27 cellular contexts compared by ENCODE assay signal in the genomic region with DNA sequence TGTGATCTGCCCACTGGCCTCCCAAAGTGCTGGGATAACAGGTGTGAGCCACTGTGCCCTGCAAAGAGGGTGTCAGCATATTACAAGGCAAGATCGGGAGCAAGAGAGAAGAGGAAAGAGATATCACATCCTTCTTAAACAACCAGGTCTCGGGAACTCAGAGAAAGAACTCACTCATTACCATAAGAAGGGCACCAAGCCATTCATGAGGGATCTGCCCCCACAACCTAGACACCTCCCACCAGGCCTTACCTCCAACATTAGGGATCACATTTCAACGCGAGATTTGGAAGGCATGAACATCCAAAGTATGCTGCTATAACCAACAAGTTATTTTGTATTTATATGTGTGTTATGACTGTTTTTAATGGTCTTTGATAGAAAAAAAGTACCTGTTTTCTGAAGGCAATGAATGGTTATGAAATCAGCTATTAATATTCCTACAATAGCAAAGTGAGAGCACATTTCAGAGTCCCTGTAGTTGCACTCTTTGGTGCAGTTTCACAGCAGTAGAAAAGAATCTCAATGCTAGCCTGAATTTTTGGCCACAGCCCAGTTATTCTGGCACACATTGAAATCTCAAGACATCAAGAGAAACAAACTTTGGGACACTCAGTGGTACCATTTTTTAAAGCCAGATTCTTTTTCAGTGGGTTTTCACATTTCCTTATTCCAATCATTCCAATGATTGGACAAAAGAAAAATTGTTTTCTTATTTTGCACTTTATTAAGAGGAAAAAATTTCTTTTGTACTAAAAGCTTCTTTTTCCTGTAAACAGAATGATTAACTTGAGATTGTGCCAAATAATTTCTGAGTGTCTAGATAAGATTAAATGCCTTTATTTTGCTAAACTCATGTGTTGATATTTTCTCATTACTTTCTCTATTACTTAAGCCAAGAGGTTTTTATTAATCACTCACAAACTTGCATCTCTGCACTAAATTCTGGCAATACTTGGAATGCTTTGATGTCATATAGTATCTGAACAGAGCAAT.
DNase-seq lines count a peak whose midpoint lies in the region; ATAC-seq and TF ChIP-seq lines count a peak whose summit lies in the region.
"Had no signal": no experiment of that assay in that cellular context is flagged by ENCODE, and none has a peak within 500 bp of the region (broad histone marks: within the 10 kb centered on the region; RNA-seq: fewer than 3 reads in every experiment).

No MANE protein-coding gene starts in this region.

- no peaks in the 10 kb centered on the region for H3K27me3 ChIP-seq in NT2/D1 (ENCODE audit: insufficient read depth, insufficient read length)
- H3K27me3 ChIP-seq: ascending aorta, BLaER1, foreskin keratinocyte, heart left ventricle, neutrophil, upper lobe of left lung had no signal

- peaks cover 3 to 9% of the 10 kb centered on the region in 2 donors for H3K36me3 Mint-ChIP-seq in activated T-cell treated with anti-CD3 and anti-CD28 coated beads, Interleukin-2, amount 50 U/mL, for 72 hours (ENCODE audit: insufficient read depth in 2 of 2)
- H3K36me3 Mint-ChIP-seq: activated naive CD8-positive, alpha-beta T cell treated with anti-CD3 and anti-CD28 coated beads, Interleukin-2, amount 10 ng/mL, durations not matched to agents 7 days and 5 days had no signal

- H3K27ac Mint-ChIP-seq in activated T-cell treated with anti-CD3 and anti-CD28 coated beads, Interleukin-2, amount 50 U/mL, for 72 hours: no peak overlapping the region
- H3K27ac Mint-ChIP-seq: activated naive CD8-positive, alpha-beta T cell treated with anti-CD3 and anti-CD28 coated beads, Interleukin-2, amount 10 ng/mL, durations not matched to agents 7 days and 5 days; activated T-cell treated with anti-CD3 and anti-CD28 coated beads, Interleukin-2, amount 50 U/mL, for 24 hours; HFFc6; IgD-negative memory B cell had no signal

- H3K4me1 ChIP-seq in NT2/D1 (ENCODE audit: insufficient read depth, insufficient read length): no peaks in the 10 kb centered on the region
- H3K4me1 ChIP-seq: BLaER1, foreskin keratinocyte, prostate gland, upper lobe of left lung had no signal

- H3K9me3 Mint-ChIP-seq in activated T-cell treated with anti-CD3 and anti-CD28 coated beads, Interleukin-2, amount 50 U/mL, for 72 hours: peaks cover 3 to 8% of the 10 kb centered on the region in 2 donors

- H3K9me3 ChIP-seq in NT2/D1 (ENCODE audit: insufficient read depth, low read length): peaks cover 23% of the 10 kb centered on the region
- H3K9me3 ChIP-seq: BLaER1, neutrophil, prostate gland had no signal

- no peak overlapping the region for H3K4me3 Mint-ChIP-seq in activated T-cell treated with anti-CD3 and anti-CD28 coated beads, Interleukin-2, amount 50 U/mL, for 72 hours
- H3K4me3 Mint-ChIP-seq: activated naive CD8-positive, alpha-beta T cell treated with anti-CD3 and anti-CD28 coated beads, Interleukin-2, amount 10 ng/mL, durations not matched to agents 7 days and 5 days; activated T-cell treated with anti-CD3 and anti-CD28 coated beads, Interleukin-2, amount 50 U/mL, for 24 hours; HFFc6; IgD-negative memory B cell had no signal

- H3K4me1 Mint-ChIP-seq in activated T-cell treated with anti-CD3 and anti-CD28 coated beads, Interleukin-2, amount 50 U/mL, for 72 hours (ENCODE audit: low read depth): no peaks in the 10 kb centered on the region
- H3K4me1 Mint-ChIP-seq: activated naive CD8-positive, alpha-beta T cell treated with anti-CD3 and anti-CD28 coated beads, Interleukin-2, amount 10 ng/mL, durations not matched to agents 7 days and 5 days; IgD-negative memory B cell had no signal

- H3K4me3 ChIP-seq in NT2/D1 (ENCODE audit: insufficient read length, low read depth): no peak overlapping the region
- H3K4me3 ChIP-seq: ascending aorta, BLaER1, GM23248, heart left ventricle, prostate gland, upper lobe of left lung had no signal

- peak; percentile 36 for DNase-seq in NT2/D1 (ENCODE audit: low read depth, low spot score)
- peak; percentile 58 for DNase-seq in dermis blood vessel endothelial cell
- peak; percentile 36 for DNase-seq in iPS DF 4.7 (ENCODE audit: extremely low read depth, low spot score)
- DNase-seq in omental fat pad (ENCODE audit: low spot score): no peak
- DNase-seq in NAMALWA (ENCODE audit: low spot score): no peak
- DNase-seq in NCI-H187 (lab: John Stamatoyannopoulos, UW): no peak
- DNase-seq in activated T-cell treated with anti-CD3 and anti-CD28 coated beads, Interleukin-2, amount 50 U/mL, for 72 hours: no peak
- DNase-seq: activated gamma-delta T cell treated with Interleukin-2 at 50 U/mL for 16 hours; activated naive CD8-positive, alpha-beta T cell treated with anti-CD3 and anti-CD28 coated beads, Interleukin-2, amount 10 ng/mL, durations not matched to agents 7 days and 5 days; activated T-cell treated with anti-CD3 and anti-CD28 coated beads, Interleukin-2, amount 50 U/mL, for 24 hours; cortex of kidney; foreskin keratinocyte; GM23248; HFFc6; mesenchymal stem cell; NCI-H1694 treated with DMSO at 0.1 percent for 48 hours; NCI-H2171; SK-N-SH; stimulated activated naive CD4-positive, alpha-beta T cell; upper lobe of left lung had no signal

- no peak overlapping the region for H3K9ac ChIP-seq in NT2/D1 (ENCODE audit: insufficient read length, low read depth)
- H3K9ac ChIP-seq: BLaER1, GM23248, SK-N-SH had no signal

- peaks cover 29% of the 10 kb centered on the region for H3K27me3 Mint-ChIP-seq in activated T-cell treated with anti-CD3 and anti-CD28 coated beads, Interleukin-2, amount 50 U/mL, for 72 hours (ENCODE audit: low read depth)

- H3K36me3 ChIP-seq in NT2/D1 (ENCODE audit: insufficient read depth, insufficient read length, low read length): no peaks in the 10 kb centered on the region
- H3K36me3 ChIP-seq: ascending aorta, BLaER1, heart left ventricle, neutrophil, prostate gland, upper lobe of left lung had no signal

- TF ChIP-seq CTCF in omental fat pad (IDR thresholded peaks at IDR 0.05): no peak

- ATAC-seq in omental fat pad (ENCODE audit: low FRiP score): peak; percentile 62
- ATAC-seq in activated T-cell treated with anti-CD3 and anti-CD28 coated beads, Interleukin-2, amount 50 U/mL, for 72 hours (replicated peaks in 1 of 2): no peak
- ATAC-seq: esophagus mucosa, foreskin keratinocyte had no signal

Comparison
In these comparisons a context has a peak if more than half of its experiments do, and no peak if none do; other contexts are left out.
1. DNase-seq: peak in NT2/D1 (single experiment), dermis blood vessel endothelial cell (single experiment) and iPS DF 4.7 (single experiment); none in omental fat pad (single experiment), NAMALWA (single experiment), NCI-H187 (0 of 2) and activated T-cell treated with anti-CD3 and anti-CD28 coated beads, Interleukin-2, amount 50 U/mL, for 72 hours (0 of 2).